In genomic region chr4:82989567-82990429, GRCh38 we compare ENCODE assay signal across 9 cellular contexts. TPM values are rescaled to one million over a fixed set of nuclear protein-coding genes. Genes with fewer than 3 reads are reported as not detected.
DNase-seq lines count a peak whose midpoint lies in the region; ATAC-seq and TF ChIP-seq lines count a peak whose summit lies in the region.
"Had no signal": no experiment of that assay in that cellular context is flagged by ENCODE, and none has a peak within 500 bp of the region (broad histone marks: within the 10 kb centered on the region; RNA-seq: fewer than 3 reads in every experiment).

No MANE protein-coding gene starts in this region.

- H3K79me1 ChIP-seq in mesendoderm (ENCODE audit: low read length), result peaks cover 5% of the 10 kb centered on the region

- no peak overlapping the region for H3K27ac Mint-ChIP-seq in activated B cell treated with CpG ODN at 0.5 μM for 24 hours

- TF ChIP-seq CTCF in activated B cell treated with CpG ODN at 0.5 μM for 24 hours (IDR thresholded peaks at IDR 0.05) (no peak), neutrophil (IDR thresholded peaks at IDR 0.05) (no peak)

- H3K4me2 ChIP-seq in mesendoderm (ENCODE audit: low read length), result no peak overlapping the region

- H3K9me3 ChIP-seq in neutrophil, result no peaks in the 10 kb centered on the region

- peaks cover 14% of the 10 kb centered on the region for H3K4me1 Mint-ChIP-seq in activated B cell treated with CpG ODN at 0.5 μM for 24 hours

- H3K36me3 Mint-ChIP-seq in activated B cell treated with CpG ODN at 0.5 μM for 24 hours (ENCODE audit: low read depth), result peaks cover 7% of the 10 kb centered on the region

- no peak overlapping the region for H2BK120ac ChIP-seq in mesendoderm (ENCODE audit: low read depth, low read length)

- H3K18ac ChIP-seq in mesendoderm (ENCODE audit: low read length), result no peak overlapping the region

- H3K27ac ChIP-seq in neutrophil (peak overlapping the region; percentile 67), mesendoderm (ENCODE audit: low read depth, low read length) (no peak overlapping the region)

- no peak overlapping the region for H3K23ac ChIP-seq in mesendoderm (ENCODE audit: low read length)

- ATAC-seq in HG02943 (IDR thresholded peaks at IDR 0.05; ENCODE audit: low read depth, unreplicated experiment) (peak; percentile 89), activated B cell treated with CpG ODN at 0.5 μM for 24 hours (ENCODE audit: low read depth) (peak; percentile 37)

- CTCF ChIA-PET in activated B cell treated with CpG ODN at 0.5 μM for 24 hours (lab: Charles Lee), result no interaction called here

- no peak overlapping the region for H3K9ac ChIP-seq in mesendoderm (ENCODE audit: low read length)

- intact Hi-C loops in activated B cell treated with CpG ODN at 0.5 μM for 24 hours (cut with micrococcal nuclease), result no loop called here

- no peaks in the 10 kb centered on the region for H3K27me3 ChIP-seq in neutrophil
- H3K27me3 ChIP-seq in mesendoderm (ENCODE audit: insufficient read depth, low read length, poor library complexity), result no peaks in the 10 kb centered on the region

- WGBS in mesendoderm (ENCODE audit: extremely low coverage, insufficient coverage, low lambda C conversion rate), result no CpG with 5 or more reads among the region's 2 CpGs

- POLR2A ChIA-PET in activated B cell treated with CpG ODN at 0.5 μM for 24 hours (lab: Charles Lee), result interaction anchor here (1.5 kb wide), 1 partner anchor 45 kb away, joined by 4 read pairs; the partner anchor contains the start of gene COPS4

- H3K56ac ChIP-seq in mesendoderm (ENCODE audit: low read length), result no peak overlapping the region

- no peak overlapping the region for H4K8ac ChIP-seq in mesendoderm (ENCODE audit: low read depth, low read length)

- H2BK15ac ChIP-seq in mesendoderm (replicated peaks; ENCODE audit: low read depth), result no peak overlapping the region

- H2BK5ac ChIP-seq in mesendoderm (ENCODE audit: low read length), result no peak overlapping the region

- no peaks in the 10 kb centered on the region for H3K79me2 ChIP-seq in mesendoderm (ENCODE audit: control insufficient read depth, insufficient read depth, low read length)

- no peak overlapping the region for H2AK5ac ChIP-seq in mesendoderm (ENCODE audit: low read length)

- no peak overlapping the region for H3K4me3 Mint-ChIP-seq in activated B cell treated with CpG ODN at 0.5 μM for 24 hours

- DNase-seq in NOMO-1 treated with DMSO at 0.1 percent for 48 hours (lab: John Stamatoyannopoulos, UW; ENCODE audit: unreplicated experiment) (peak; percentile 23), NOMO-1 treated with dmso at 0.1 percent for 144 hours (lab: John Stamatoyannopoulos, UW; ENCODE audit: unreplicated experiment) (no peak), activated B cell treated with CpG ODN at 0.5 μM for 24 hours (no peak), hepatic stellate cell (ENCODE audit: low spot score) (no peak), NCI-H1417 treated with DMSO at 0.1 percent for 48 hours (lab: John Stamatoyannopoulos, UW) (no peak), mesendoderm (no peak)

- H4K5ac ChIP-seq in mesendoderm (ENCODE audit: low read length), result no peak overlapping the region

- H3K36me3 ChIP-seq in neutrophil (no peaks in the 10 kb centered on the region), mesendoderm (ENCODE audit: control insufficient read depth, insufficient read depth, low read length) (no peaks in the 10 kb centered on the region)

- no peaks in the 10 kb centered on the region for H3K9me3 Mint-ChIP-seq in activated B cell treated with CpG ODN at 0.5 μM for 24 hours

- no peak overlapping the region for H3K4me3 ChIP-seq in neutrophil (ENCODE audit: low read depth in 1 of 2, low read length in 1 of 2)
- H3K4me3 ChIP-seq in mesendoderm (ENCODE audit: low read length), result no peak overlapping the region
- H3K4me3 ChIP-seq: skin epidermis had no signal

- H3K4ac ChIP-seq in mesendoderm (ENCODE audit: low read depth, low read length), result no peak overlapping the region

- peaks cover 4 to 9% of the 10 kb centered on the region in 2 experiments for H3K4me1 ChIP-seq in neutrophil (ENCODE audit: control insufficient read depth in 1 of 2, insufficient read depth in 1 of 2, low read depth in 1 of 2, low read length in 1 of 2)
- no peaks in the 10 kb centered on the region for H3K4me1 ChIP-seq in mesendoderm (ENCODE audit: control insufficient read depth, low read depth, low read length)

- no peaks in the 10 kb centered on the region for H3K27me3 Mint-ChIP-seq in activated B cell treated with CpG ODN at 0.5 μM for 24 hours

RNA-seq across cellular contexts. Expression of gene LIN54, which starts 20.8 kb away (rescaled TPM):
- total RNA-seq in activated B cell treated with CpG ODN at 0.5 μM for 24 hours, result 10.4 and 12.1 TPM in 2 replicates
- 11.5 TPM for polyA plus RNA-seq in mesendoderm (2013, experiment 1 of 2)
- 11.1 TPM for polyA plus RNA-seq in mesendoderm (2013, experiment 2 of 2)

RNA-seq across cellular contexts. Expression of gene COPS4, which starts 45.2 kb away (rescaled TPM):
- 32.7 and 36.7 TPM in 2 replicates for total RNA-seq in activated B cell treated with CpG ODN at 0.5 μM for 24 hours
- polyA plus RNA-seq in mesendoderm (2013, experiment 1 of 2), result 50.9 TPM
- 49.1 TPM for polyA plus RNA-seq in mesendoderm (2013, experiment 2 of 2)
